In the genomic region with DNA sequence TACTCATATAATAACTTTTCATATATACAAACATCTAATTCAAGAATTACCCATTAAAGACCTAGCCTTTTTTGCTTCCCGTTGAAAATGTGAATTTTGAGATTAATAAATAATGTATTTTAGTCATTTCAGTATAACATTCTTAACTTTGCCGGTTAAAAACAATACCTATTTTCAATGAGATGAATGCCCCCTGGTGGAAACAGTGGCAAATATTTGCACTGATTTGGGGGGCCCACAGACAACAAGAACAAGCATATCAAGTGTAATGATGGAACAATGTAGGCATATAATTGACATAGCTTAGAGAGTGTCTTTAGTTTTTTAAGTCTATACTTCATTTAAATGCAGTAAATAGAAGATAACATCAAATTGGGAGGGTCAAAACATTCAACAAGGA, we compare ENCODE assay signal across 10 cellular contexts.
A peak's percentile ranks its signal among the peaks of the same experiment; 100 is the strongest.
DNase-seq lines count a peak whose midpoint lies in the region; ATAC-seq and TF ChIP-seq lines count a peak whose summit lies in the region.
"Had no signal": no experiment of that assay in that cellular context is flagged by ENCODE, and none has a peak within 500 bp of the region (broad histone marks: within the 10 kb centered on the region; RNA-seq: fewer than 3 reads in every experiment).

No MANE protein-coding gene starts in this region.

- H3K36me3 ChIP-seq in left ventricle myocardium inferior = no peaks in the 10 kb centered on the region
- no peaks in the 10 kb centered on the region for H3K36me3 ChIP-seq in NT2/D1 (ENCODE audit: insufficient read depth, insufficient read length, low read length)
- H3K36me3 ChIP-seq in esophagus squamous epithelium = no peaks in the 10 kb centered on the region
- H3K36me3 ChIP-seq in tibial nerve = no peaks in the 10 kb centered on the region
- H3K36me3 ChIP-seq in effector memory CD4-positive, alpha-beta T cell (ENCODE audit: control insufficient read depth, insufficient read depth, low read length) = no peaks in the 10 kb centered on the region
- no peaks in the 10 kb centered on the region for H3K36me3 ChIP-seq in transverse colon

- H3K9ac ChIP-seq in NT2/D1 (ENCODE audit: insufficient read length, low read depth) = no peak overlapping the region

- no peak overlapping the region for H3K27ac Mint-ChIP-seq in stimulated activated naive B cell treated with anti-CD40 and anti-IgM and Interleukin-4, amounts not matched to agents 10 μg/mL and 1 μg/mL and 100 μg/mL, for 72 hours

- no peaks in the 10 kb centered on the region for H3K4me1 Mint-ChIP-seq in stimulated activated naive B cell treated with anti-CD40 and anti-IgM and Interleukin-4, amounts not matched to agents 10 μg/mL and 1 μg/mL and 100 μg/mL, for 72 hours

- ATAC-seq in Right ventricle myocardium inferior = no peak
- ATAC-seq in stimulated activated naive B cell treated with anti-CD40 and anti-IgM and Interleukin-4, amounts not matched to agents 10 μg/mL and 1 μg/mL and 100 μg/mL, for 72 hours (replicated peaks) = no peak
- ATAC-seq: esophagus mucosa had no signal

- DNase-seq in left ventricle myocardium inferior (no peak), Right ventricle myocardium inferior (ENCODE audit: missing footprints) (no peak), NT2/D1 (ENCODE audit: low read depth, low spot score) (peak; percentile 23), esophagus squamous epithelium (lab: John Stamatoyannopoulos, UW) (no peak), tibial nerve (ENCODE audit: low spot score in 2 of 2) (peak in 1 of 2 donors; percentile 38), transverse colon (no peak)
- DNase-seq in effector memory CD4-positive, alpha-beta T cell = no peak
- no peak for DNase-seq in stimulated activated naive B cell treated with anti-CD40 and anti-IgM and Interleukin-4, amounts not matched to agents 10 μg/mL and 1 μg/mL and 100 μg/mL, for 72 hours
- DNase-seq: activated CD4-positive, alpha-beta T cell treated with anti-CD3 and anti-CD28 coated beads for 48 hours had no signal

- H3K4me1 ChIP-seq in left ventricle myocardium inferior (peaks cover 9% of the 10 kb centered on the region), NT2/D1 (ENCODE audit: insufficient read depth, insufficient read length) (no peaks in the 10 kb centered on the region), esophagus squamous epithelium (no peaks in the 10 kb centered on the region), tibial nerve (peaks cover 0 to 41% (median 0%) of the 10 kb centered on the region in 4 donors), transverse colon (no peaks in the 10 kb centered on the region)
- no peaks in the 10 kb centered on the region for H3K4me1 ChIP-seq in effector memory CD4-positive, alpha-beta T cell (ENCODE audit: control insufficient read depth, insufficient read depth, low read length, poor library complexity, severe bottlenecking)

- no peak overlapping the region for H3K4me3 Mint-ChIP-seq in stimulated activated naive B cell treated with anti-CD40 and anti-IgM and Interleukin-4, amounts not matched to agents 10 μg/mL and 1 μg/mL and 100 μg/mL, for 72 hours

- H3K27me3 Mint-ChIP-seq in stimulated activated naive B cell treated with anti-CD40 and anti-IgM and Interleukin-4, amounts not matched to agents 10 μg/mL and 1 μg/mL and 100 μg/mL, for 72 hours = peaks cover 4 to 12% of the 10 kb centered on the region in 2 donors

- H3K4me3 ChIP-seq in left ventricle myocardium inferior (no peak overlapping the region), NT2/D1 (ENCODE audit: insufficient read length, low read depth) (no peak overlapping the region), esophagus squamous epithelium (no peak overlapping the region), tibial nerve (no peak overlapping the region), transverse colon (no peak overlapping the region)
- H3K4me3 ChIP-seq in effector memory CD4-positive, alpha-beta T cell (ENCODE audit: insufficient read depth, low read depth, low read length, poor library complexity, severe bottlenecking) = no peak overlapping the region

- TF ChIP-seq EP300 in tibial nerve (IDR thresholded peaks at IDR 0.05) = no peak
- no peak for TF ChIP-seq EP300 in transverse colon (IDR thresholded peaks at IDR 0.05; ENCODE audit: low read depth)

- TF ChIP-seq POLR2A in esophagus squamous epithelium (IDR thresholded peaks at IDR 0.05) = no peak
- no peak for TF ChIP-seq POLR2A in tibial nerve (IDR thresholded peaks at IDR 0.05)
- no peak for TF ChIP-seq POLR2A in transverse colon (IDR thresholded peaks at IDR 0.05)

- H3K27me3 ChIP-seq in left ventricle myocardium inferior (ENCODE audit: low read depth) (peaks cover 25% of the 10 kb centered on the region), NT2/D1 (ENCODE audit: insufficient read depth, insufficient read length) (no peaks in the 10 kb centered on the region), esophagus squamous epithelium (no peaks in the 10 kb centered on the region), tibial nerve (no peaks in the 10 kb centered on the region), transverse colon (no peaks in the 10 kb centered on the region)
- no peaks in the 10 kb centered on the region for H3K27me3 ChIP-seq in effector memory CD4-positive, alpha-beta T cell (replicated peaks; ENCODE audit: control insufficient read depth, insufficient read depth, low read length, poor library complexity, severe bottlenecking)

- in situ Hi-C loops in transverse colon (cut with MboI; ENCODE audit: low pct_ligation_motif_present in 1 of 4, low pct_unique_long_range_greater_than_20kb in 1 of 4, low sequenced_read_pairs in 3 of 4) = loop anchor here in 1 of 4 donors (25.0 kb wide), 1 partner anchor 394 kb away; no protein-coding TSS in a partner anchor

- no peaks in the 10 kb centered on the region for H3K36me3 Mint-ChIP-seq in stimulated activated naive B cell treated with anti-CD40 and anti-IgM and Interleukin-4, amounts not matched to agents 10 μg/mL and 1 μg/mL and 100 μg/mL, for 72 hours

- H3K9me3 ChIP-seq in left ventricle myocardium inferior (replicated peaks) = no peaks in the 10 kb centered on the region
- H3K9me3 ChIP-seq in NT2/D1 (ENCODE audit: insufficient read depth, low read length) = no peaks in the 10 kb centered on the region
- H3K9me3 ChIP-seq in esophagus squamous epithelium = no peaks in the 10 kb centered on the region
- no peaks in the 10 kb centered on the region for H3K9me3 ChIP-seq in tibial nerve
- no peaks in the 10 kb centered on the region for H3K9me3 ChIP-seq in effector memory CD4-positive, alpha-beta T cell (ENCODE audit: control insufficient read depth, low read length)
- no peaks in the 10 kb centered on the region for H3K9me3 ChIP-seq in transverse colon

- peaks cover 0 to 2% of the 10 kb centered on the region in 2 donors for H3K9me3 Mint-ChIP-seq in stimulated activated naive B cell treated with anti-CD40 and anti-IgM and Interleukin-4, amounts not matched to agents 10 μg/mL and 1 μg/mL and 100 μg/mL, for 72 hours

- intact Hi-C loops in left ventricle myocardium inferior (cut with micrococcal nuclease) = no loop called here
- intact Hi-C loops in Right ventricle myocardium inferior (cut with DNase I) = no loop called here
- intact Hi-C loops in esophagus squamous epithelium (cut with DNase I) = no loop called here
- intact Hi-C loops in transverse colon (cut with DNase I; ENCODE audit: low total_unique reads) = no loop called here

- WGBS in esophagus squamous epithelium, 2 donors = 41 to 54% methylated on average over 2 of the region's 2 CpGs
- 39 to 44% methylated on average over 2 of the region's 2 CpGs for WGBS in tibial nerve, 2 donors
- WGBS in transverse colon (ENCODE audit: low coverage in 1 of 2), 2 donors = 53 to 66% methylated on average over 2 of the region's 2 CpGs

- peak; percentile 49 for TF ChIP-seq CTCF in left ventricle myocardium inferior (IDR thresholded peaks at IDR 0.05; ENCODE audit: borderline replicate concordance)
- TF ChIP-seq CTCF in esophagus squamous epithelium (IDR thresholded peaks at IDR 0.05) = peak in 5 of 6 experiments; percentile 12 to 34 (median 15)
- TF ChIP-seq CTCF in tibial nerve (IDR thresholded peaks at IDR 0.05) = peak; percentile 6 to 57 (median 17)
- TF ChIP-seq CTCF in transverse colon (IDR thresholded peaks at IDR 0.05) = peak in 2 of 5 experiments; percentile 23 to 24

- H3K27ac ChIP-seq in left ventricle myocardium inferior (replicated peaks) (no peak overlapping the region), esophagus squamous epithelium (no peak overlapping the region), tibial nerve (peak overlapping the region in 1 of 4 donors; percentile 18), transverse colon (no peak overlapping the region)
- no peak overlapping the region for H3K27ac ChIP-seq in effector memory CD4-positive, alpha-beta T cell (ENCODE audit: insufficient read depth, low read length, poor library complexity, severe bottlenecking)
